In the genomic region with DNA sequence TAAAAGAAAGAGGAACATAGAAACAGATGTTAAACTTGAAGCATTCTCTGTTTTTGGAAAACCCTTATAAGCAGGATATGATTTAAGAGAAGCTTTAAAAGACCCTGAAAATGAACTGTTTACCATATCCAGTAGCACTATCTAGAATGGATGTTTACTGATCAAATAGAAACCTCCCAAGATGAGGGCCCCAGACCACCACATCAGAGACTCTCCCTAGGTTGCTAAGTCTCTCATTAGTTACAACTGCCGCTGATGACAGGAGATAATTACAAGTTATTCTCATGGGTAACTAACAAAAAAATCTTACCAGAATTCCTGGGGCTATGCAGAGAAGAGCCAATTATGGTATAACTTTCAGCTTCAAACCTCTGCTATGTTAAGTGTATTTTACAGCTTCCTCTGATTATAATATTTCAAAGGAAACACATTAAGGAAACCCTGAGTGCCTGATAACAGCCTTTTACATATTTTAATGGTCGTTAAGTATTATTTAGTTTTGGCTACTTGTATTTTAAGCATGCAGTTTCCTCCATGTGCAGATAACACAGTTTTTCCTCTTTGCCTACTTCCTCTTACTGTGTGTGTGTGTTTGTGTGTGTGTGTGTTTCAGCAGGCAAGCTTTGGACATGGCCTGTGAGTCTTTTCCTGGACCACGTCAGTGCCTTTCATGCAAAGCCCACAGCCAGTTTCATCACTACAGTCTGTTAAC, we compare ENCODE assay signal across 1 cellular context.
TF ChIP-seq lines count a peak whose summit lies in the region.

No MANE protein-coding gene starts in this region.

TF ChIP-seq in endothelial cell of umbilical vein, 7 proteins besides CTCF, POLR2A, EP300 and RAD21:
- peak; percentile 28 for TF ChIP-seq POLR2AphosphoS5 (IDR thresholded peaks at IDR 0.05; ENCODE audit: insufficient read depth, low read depth, low read length)
- TF ChIP-seq EZH2 (IDR thresholded peaks at IDR 0.05; ENCODE audit: borderline replicate concordance, low read depth, low read length, severe bottlenecking), result no peak
- TF ChIP-seq MYC (IDR thresholded peaks at IDR 0.05; ENCODE audit: low read depth, low read length), result peak; percentile 22
- TF ChIP-seq JUN (IDR thresholded peaks at IDR 0.05; ENCODE audit: borderline replicate concordance, insufficient read depth, insufficient read length, low read depth), result peak; percentile 62
- peak; percentile 51 for TF ChIP-seq FOS (IDR thresholded peaks at IDR 0.05; ENCODE audit: borderline replicate concordance, insufficient read depth, low read length)
- TF ChIP-seq, protein P1, sequence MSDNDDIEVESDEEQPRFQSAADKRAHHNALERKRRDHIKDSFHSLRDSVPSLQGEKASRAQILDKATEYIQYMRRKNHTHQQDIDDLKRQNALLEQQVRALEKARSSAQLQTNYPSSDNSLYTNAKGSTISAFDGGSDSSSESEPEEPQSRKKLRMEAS (IDR thresholded peaks at IDR 0.05; ENCODE audit: insufficient read depth, insufficient read length), result no peak
- TF ChIP-seq GATA2 (IDR thresholded peaks at IDR 0.05; ENCODE audit: insufficient read depth, insufficient read length, low read depth, low read length), result peak; percentile 71
